ENCODE assay signal across 11 cellular contexts in genomic region chr2:212520340-212520739, GRCh38. TPM values are rescaled to one million over a fixed set of nuclear protein-coding genes. Genes with fewer than 3 reads are reported as not detected.
DNase-seq lines count a peak whose midpoint lies in the region; ATAC-seq, FAIRE-seq and TF ChIP-seq lines count a peak whose summit lies in the region.
"Had no signal": no experiment of that assay in that cellular context is flagged by ENCODE, and none has a peak within 500 bp of the region (broad histone marks: within the 10 kb centered on the region; RNA-seq: fewer than 3 reads in every experiment).

No MANE protein-coding gene starts in this region.

- H2BK5ac ChIP-seq in H1 (ENCODE audit: low read depth, low read length) = no peak overlapping the region

- 47% methylated on average over 2 of the region's 2 CpGs; no CpG with 5 or more reads in 1 of the 2 experiments for WGBS in H1 (ENCODE audit: extremely low coverage in 1 of 2, insufficient coverage in 1 of 2, insufficient read length in 1 of 2, insufficient replicate concordance in 2 of 2, low coverage in 1 of 2, low lambda C conversion rate in 2 of 2, missing lambda C conversion rate in 1 of 2), 2 experiments

- no peak overlapping the region for H3K23ac ChIP-seq in H1 (ENCODE audit: insufficient read length)

- H2AK5ac ChIP-seq in H1 (ENCODE audit: low read depth, low read length) = no peak overlapping the region

- H3K4me2 ChIP-seq in H1 (ENCODE audit: insufficient read depth in 1 of 2, low read depth in 2 of 2, low read length in 2 of 2) = no peak overlapping the region

- H4K5ac ChIP-seq in H1 (ENCODE audit: insufficient read length, low read depth, low read length) = no peak overlapping the region

- no peak for TF ChIP-seq POLR2A in H1 (IDR thresholded peaks at IDR 0.05; ENCODE audit: control extremely low read depth in 1 of 2, low read depth in 2 of 2, low read length in 2 of 2)

- peaks cover 0 to 3% (median 0%) of the 10 kb centered on the region in 4 experiments; a peak in 1 of 7 replicates for H3K4me1 ChIP-seq in H1 (replicated peaks in 1 of 4; ENCODE audit: control insufficient read depth in 3 of 4, insufficient read depth in 4 of 4, low read length in 3 of 4)
- H3K4me1 ChIP-seq: SJSA1 had no signal

- ATAC-seq in HG03457 (IDR thresholded peaks at IDR 0.05; ENCODE audit: unreplicated experiment) (no peak), HG03025 (IDR thresholded peaks at IDR 0.05; ENCODE audit: low FRiP score, unreplicated experiment) (no peak)

- no peaks in the 10 kb centered on the region for H3K27me3 ChIP-seq in H1 (replicated peaks in 1 of 4; ENCODE audit: control insufficient read depth in 3 of 4, extremely low read depth in 1 of 4, insufficient read depth in 3 of 4, low read length in 3 of 4)
- H3K27me3 ChIP-seq: SJSA1 had no signal

- DNase-seq in SIG-M5 treated with dmso at 0.1 percent for 504 hours (lab: John Stamatoyannopoulos, UW; ENCODE audit: unreplicated experiment) (peak; percentile 31), SIG-M5 (lab: John Stamatoyannopoulos, UW) (no peak), NCI-H446 (lab: John Stamatoyannopoulos, UW) (peak; percentile 57 to 61), H1 (ENCODE audit: low read depth in 1 of 2, low spot score in 2 of 2) (no peak), type B pancreatic cell (ENCODE audit: extremely low spot score, unreplicated experiment) (no peak), HPDE6-E6E7 (ENCODE audit: extremely low spot score) (no peak)
- DNase-seq: activated CD8-positive, alpha-beta memory T cell treated with anti-CD3 and anti-CD28 coated beads, Interleukin-2, amount 50 U/mL, for 4 hours; CD8-positive, alpha-beta memory T cell had no signal

- H3K14ac ChIP-seq in H1 (ENCODE audit: insufficient read length) = no peak overlapping the region

- peak; percentile 71 to 73 for TF ChIP-seq RAD21 in H1 (IDR thresholded peaks at IDR 0.05 in 1 of 2, conservative IDR thresholded peaks at IDR 0.05 in 1 of 2; ENCODE audit: low read depth in 2 of 2, low read length in 2 of 2)

- H2BK12ac ChIP-seq in H1 (ENCODE audit: low read depth, low read length) = no peak overlapping the region

- FAIRE-seq in H1 (lab: Jason Lieb, UNC) = no peak

- no peak overlapping the region for H2BK120ac ChIP-seq in H1 (replicated peaks; ENCODE audit: low read depth, low read length)

- H4K20me1 ChIP-seq in H1 (replicated peaks in 1 of 2; ENCODE audit: control insufficient read depth in 1 of 2, insufficient read depth in 2 of 2, low read length in 2 of 2) = no peaks in the 10 kb centered on the region

- H3K23me2 ChIP-seq in H1 (ENCODE audit: low read depth, low read length) = no peaks in the 10 kb centered on the region

- no peak overlapping the region for H3K56ac ChIP-seq in H1 (replicated peaks; ENCODE audit: insufficient read length, low read depth, low read length)

- no peaks in the 10 kb centered on the region for H3K4me1 Mint-ChIP-seq in type B pancreatic cell (ENCODE audit: unreplicated experiment)
- H3K4me1 Mint-ChIP-seq: CD8-positive, alpha-beta memory T cell had no signal

- no peaks in the 10 kb centered on the region for H3K79me1 ChIP-seq in H1 (ENCODE audit: low read depth, low read length)

- H3K18ac ChIP-seq in H1 (ENCODE audit: extremely low read depth, low read length) = no peak overlapping the region

- no peak overlapping the region for H4K8ac ChIP-seq in H1 (ENCODE audit: extremely low read depth, insufficient read depth, low read length)

- H3K27me3 Mint-ChIP-seq in type B pancreatic cell = no peaks in the 10 kb centered on the region
- H3K27me3 Mint-ChIP-seq: CD8-positive, alpha-beta memory T cell had no signal

- TF ChIP-seq CTCF in H1 (IDR thresholded peaks at IDR 0.05; ENCODE audit: control extremely low read depth in 1 of 3, insufficient read depth in 1 of 3, low read depth in 1 of 3, low read length in 3 of 3) (peak in 2 of 3 experiments; percentile 37 to 42; a peak in 2 of 4 replicates), type B pancreatic cell (conservative IDR thresholded peaks at IDR 0.05) (peak; percentile 58)

- no peak overlapping the region for H2BK15ac ChIP-seq in H1 (ENCODE audit: low read length)

- H3K36me3 ChIP-seq in H1 (ENCODE audit: control insufficient read depth in 2 of 4, insufficient read depth in 4 of 4, low read length in 3 of 4) = no peaks in the 10 kb centered on the region
- H3K36me3 ChIP-seq: SJSA1 had no signal

- H3K9ac ChIP-seq in H1 (replicated peaks in 1 of 4; ENCODE audit: extremely low read depth in 1 of 4, low read depth in 3 of 4, low read length in 3 of 4) = no peak overlapping the region

- no peaks in the 10 kb centered on the region for H3K9me3 Mint-ChIP-seq in type B pancreatic cell

- no peak overlapping the region for H3K4me3 ChIP-seq in H1 (ENCODE audit: extremely low read depth in 1 of 4, insufficient read depth in 2 of 4, low read depth in 3 of 4, low read length in 4 of 4)
- H3K4me3 ChIP-seq: SJSA1 had no signal

- no peak for TF ChIP-seq EP300 in H1 (IDR thresholded peaks at IDR 0.05; ENCODE audit: borderline replicate concordance in 1 of 2, low read depth in 2 of 2, low read length in 2 of 2)

- H3K79me2 ChIP-seq in H1 (ENCODE audit: control insufficient read depth in 1 of 2, insufficient read depth in 2 of 2, low read length in 2 of 2) = no peaks in the 10 kb centered on the region

- no peak overlapping the region for H2BK20ac ChIP-seq in H1 (ENCODE audit: low read length)

- no peak overlapping the region for H4K91ac ChIP-seq in H1 (replicated peaks; ENCODE audit: insufficient read length, low read length)

- H3K4ac ChIP-seq in H1 (replicated peaks; ENCODE audit: insufficient read length, low read depth, low read length) = no peak overlapping the region

- no peaks in the 10 kb centered on the region for H3K36me3 Mint-ChIP-seq in type B pancreatic cell
- H3K36me3 Mint-ChIP-seq: CD8-positive, alpha-beta memory T cell had no signal

- no peaks in the 10 kb centered on the region for H3K9me3 ChIP-seq in H1 (ENCODE audit: insufficient read depth in 2 of 2, low read depth in 1 of 2, low read length in 1 of 2)
- H3K9me3 ChIP-seq: SJSA1 had no signal

- H2AFZ ChIP-seq in H1 (ENCODE audit: low read length) = no peak overlapping the region

- no peak overlapping the region for H3K27ac Mint-ChIP-seq in type B pancreatic cell
- H3K27ac Mint-ChIP-seq: CD8-positive, alpha-beta memory T cell had no signal

- CTCF ChIA-PET in H1 (lab: Charles Lee; ENCODE audit: partially characterized antibody) = interaction anchor here (0.7 to 2.7 kb wide), 16 partner anchors 9 to 931 kb away, joined by 3 to 8 read pairs (median 4); no protein-coding TSS in a partner anchor

- POLR2A ChIA-PET in H1 (lab: Charles Lee; ENCODE audit: partially characterized antibody) = no interaction called here

- no peak overlapping the region for H3K4me3 Mint-ChIP-seq in type B pancreatic cell
- H3K4me3 Mint-ChIP-seq: CD8-positive, alpha-beta memory T cell had no signal

- H3K27ac ChIP-seq in H1 (ENCODE audit: low read depth, low read length) = no peak overlapping the region
- H3K27ac ChIP-seq: SJSA1 had no signal

TF ChIP-seq in H1, 55 proteins besides CTCF, POLR2A, EP300 and RAD21:
- no peak for TF ChIP-seq CEBPB (IDR thresholded peaks at IDR 0.05; ENCODE audit: low read depth, low read length)

RNA-seq across cellular contexts. Expression of gene ERBB4, which starts 18.3 kb away (rescaled TPM):
- total RNA-seq in H1 (2021; fragmentation: NEBNext Ultra II Directional; extraction: Animal tissue kit (Norgen Biotek cat#: 25700)) = 0.34 and 0.69 TPM in 2 replicates
- 0.13 and 1.3 TPM in 2 replicates for polyA plus RNA-seq in H1 (2011; rRNA removed)
- 0.12 TPM for polyA plus RNA-seq in H1 (2011; cell fraction: cytosol; rRNA removed)
- polyA plus RNA-seq in H1 (2011; cell fraction: nucleus; rRNA removed) = 0.46 TPM
- polyA plus RNA-seq in H1 (2012, experiment 1 of 2) = 0.15 to 0.27 TPM (median 0.22 TPM) in 4 replicates
- polyA plus RNA-seq in H1 (2012, experiment 2 of 2) = not detected
- 0.16 TPM for polyA plus RNA-seq in H1 (2013, experiment 1 of 2)
- polyA plus RNA-seq in H1 (2013, experiment 2 of 2) = 0.17 TPM
- 4.3 and 5.1 TPM in 2 replicates for polyA minus RNA-seq in H1 (2011; rRNA and poly(A)+ RNA removed)
- polyA minus RNA-seq in H1 (2011; cell fraction: cytosol; rRNA and poly(A)+ RNA removed) = 0.73 TPM
- polyA minus RNA-seq in H1 (2011; cell fraction: nucleus; rRNA and poly(A)+ RNA removed) = 9.4 TPM
- total RNA-seq in type B pancreatic cell (ENCODE audit: low replicate concordance) = 5.3 and 9.9 TPM in 2 replicates
- total RNA-seq: CD8-positive, alpha-beta memory T cell had no signal
- polyA plus RNA-seq: CD8-positive, alpha-beta memory T cell had no signal

Comparison
In these comparisons a context has a peak if more than half of its experiments do, and no peak if none do; other contexts are left out.
1. DNase-seq: peak in SIG-M5 treated with dmso at 0.1 percent for 504 hours (single experiment) and NCI-H446 (2 of 2); none in SIG-M5 (single experiment), H1 (0 of 2), type B pancreatic cell (single experiment) and HPDE6-E6E7 (single experiment).